ENCODE assay signal across 1 cellular context in genomic region chr21:46076724-46077123, GRCh38. TPM values are rescaled to one million over a fixed set of nuclear protein-coding genes. Genes with fewer than 3 reads are reported as not detected.
"Had no signal": no experiment of that assay in that cellular context is flagged by ENCODE, and none has a peak within 500 bp of the region (broad histone marks: within the 10 kb centered on the region; RNA-seq: fewer than 3 reads in every experiment).

No MANE protein-coding gene starts in this region.

RNA-seq across cellular contexts. Expression of gene COL6A2, which starts 21.2 kb away (rescaled TPM):
- total RNA-seq: HT-29 had no signal
